Comparison of ENCODE assay signal across 8 cellular contexts in the genomic region with DNA sequence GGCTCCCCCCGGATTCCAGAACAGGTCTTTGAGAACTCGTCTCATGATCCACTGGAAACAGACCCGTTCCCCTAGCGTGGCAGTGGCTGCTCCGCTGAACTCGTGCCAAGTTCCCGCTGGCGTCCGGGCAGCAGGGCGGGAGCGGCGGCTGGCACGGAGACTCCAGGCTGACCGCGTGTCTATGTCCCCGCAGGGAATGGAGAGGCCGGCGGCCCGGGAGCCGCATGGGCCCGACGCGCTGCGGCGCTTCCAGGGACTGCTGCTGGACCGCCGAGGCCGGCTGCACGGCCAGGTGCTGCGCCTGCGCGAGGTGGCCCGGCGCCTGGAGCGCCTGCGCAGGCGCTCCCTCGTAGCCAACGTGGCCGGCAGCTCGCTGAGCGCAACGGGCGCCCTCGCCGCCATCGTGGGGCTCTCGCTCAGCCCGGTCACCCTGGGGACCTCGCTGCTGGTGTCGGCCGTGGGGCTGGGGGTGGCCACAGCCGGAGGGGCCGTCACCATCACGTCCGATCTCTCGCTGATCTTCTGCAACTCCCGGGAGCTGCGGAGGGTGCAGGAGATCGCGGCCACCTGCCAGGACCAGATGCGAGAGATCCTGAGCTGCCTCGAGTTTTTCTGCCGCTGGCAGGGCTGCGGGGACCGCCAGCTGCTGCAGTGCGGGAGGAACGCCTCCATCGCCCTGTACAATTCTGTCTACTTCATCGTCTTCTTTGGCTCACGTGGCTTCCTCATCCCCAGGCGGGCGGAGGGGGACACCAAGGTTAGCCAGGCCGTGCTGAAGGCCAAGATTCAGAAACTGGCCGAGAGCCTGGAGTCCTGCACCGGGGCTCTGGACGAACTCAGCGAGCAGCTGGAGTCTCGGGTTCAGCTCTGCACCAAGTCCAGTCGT. TPM values are rescaled to one million over a fixed set of nuclear protein-coding genes. Genes with fewer than 3 reads are reported as not detected.
A peak's percentile ranks its signal among the peaks of the same experiment; 100 is the strongest.
DNase-seq lines count a peak whose midpoint lies in the region; ATAC-seq and TF ChIP-seq lines count a peak whose summit lies in the region.

No MANE protein-coding gene starts in this region.

- H3K9me3 ChIP-seq in SK-N-MC (ENCODE audit: low read depth, low read length): no peaks in the 10 kb centered on the region
- no peaks in the 10 kb centered on the region for H3K9me3 ChIP-seq in thyroid gland

- H3K4me3 Mint-ChIP-seq in activated naive CD8-positive, alpha-beta T cell: peak overlapping the region; percentile 84
- H3K4me3 Mint-ChIP-seq in glutamatergic neuron (ENCODE audit: unreplicated experiment) (peak overlapping the region; percentile 89), osteocyte (ENCODE audit: unreplicated experiment) (peak overlapping the region; percentile 72)

- H3K27ac ChIP-seq in SK-N-MC (peak overlapping the region; percentile 88), thyroid gland (peak overlapping the region; percentile 84 to 96 (median 94))

- 3 to 7% methylated on average over 14 to 20 of the region's 80 CpGs for WGBS in thyroid gland, 2 donors

- DNase-seq in Daoy (ENCODE audit: low read depth) (peak; percentile 91), HuH-7 (ENCODE audit: low spot score) (peak; percentile 93), SK-N-MC (ENCODE audit: low read depth, low spot score) (no peak), glutamatergic neuron (peak; percentile 84), osteocyte (ENCODE audit: extremely low spot score, unreplicated experiment) (peak; percentile 90), thyroid gland (peak; percentile 82 to 88)

- TF ChIP-seq CTCF in glutamatergic neuron (IDR thresholded peaks at IDR 0.05; ENCODE audit: partially characterized antibody, unreplicated experiment) (no peak), osteocyte (IDR thresholded peaks at IDR 0.05) (no peak), thyroid gland (IDR thresholded peaks at IDR 0.05) (peak in 3 of 6 experiments; percentile 19 to 49 (median 44))

- intact Hi-C loops in thyroid gland (cut with DNase I): loop anchor here (10.0 kb wide), 2 partner anchors 98 to 128 kb away; no protein-coding TSS in a partner anchor

- no peaks in the 10 kb centered on the region for H3K9me3 Mint-ChIP-seq in activated naive CD8-positive, alpha-beta T cell (ENCODE audit: low read depth)
- H3K9me3 Mint-ChIP-seq in glutamatergic neuron (ENCODE audit: unreplicated experiment) (peaks cover 1% of the 10 kb centered on the region), osteocyte (ENCODE audit: unreplicated experiment) (no peaks in the 10 kb centered on the region)

- no peaks in the 10 kb centered on the region for H3K27me3 ChIP-seq in thyroid gland

- H3K27ac Mint-ChIP-seq in activated naive CD8-positive, alpha-beta T cell: peak overlapping the region; percentile 95
- H3K27ac Mint-ChIP-seq in glutamatergic neuron (ENCODE audit: unreplicated experiment) (peak overlapping the region; percentile 88), osteocyte (ENCODE audit: unreplicated experiment) (peak overlapping the region; percentile 99)

- no peaks in the 10 kb centered on the region for H3K36me3 ChIP-seq in SK-N-MC (ENCODE audit: insufficient read depth, low read length)
- H3K36me3 ChIP-seq in thyroid gland: no peaks in the 10 kb centered on the region

- H3K4me1 ChIP-seq in thyroid gland: peaks cover 11 to 28% of the 10 kb centered on the region in 2 donors

- H3K4me3 ChIP-seq in SK-N-MC (peak overlapping the region; percentile 96), thyroid gland (replicated peaks in 1 of 3) (peak overlapping the region; percentile 30 to 63 (median 58))

- H3K36me3 Mint-ChIP-seq in activated naive CD8-positive, alpha-beta T cell: no peaks in the 10 kb centered on the region
- H3K36me3 Mint-ChIP-seq in glutamatergic neuron (ENCODE audit: unreplicated experiment) (peaks cover 5% of the 10 kb centered on the region), osteocyte (ENCODE audit: unreplicated experiment) (no peaks in the 10 kb centered on the region)

- TF ChIP-seq POLR2A in thyroid gland (IDR thresholded peaks at IDR 0.05): peak; percentile 21 to 93

- ATAC-seq in GM21528 (IDR thresholded peaks at IDR 0.05; ENCODE audit: low FRiP score, unreplicated experiment): peak; percentile 70

- peak overlapping the region; percentile 87 for H3K9ac ChIP-seq in SK-N-MC (ENCODE audit: insufficient read length)

- H3K27me3 Mint-ChIP-seq in activated naive CD8-positive, alpha-beta T cell: no peaks in the 10 kb centered on the region
- H3K27me3 Mint-ChIP-seq in glutamatergic neuron (ENCODE audit: unreplicated experiment) (peaks cover 5% of the 10 kb centered on the region), osteocyte (ENCODE audit: unreplicated experiment) (no peaks in the 10 kb centered on the region)

- H3K4me1 Mint-ChIP-seq in activated naive CD8-positive, alpha-beta T cell (ENCODE audit: low read depth): peaks cover 26% of the 10 kb centered on the region
- H3K4me1 Mint-ChIP-seq in glutamatergic neuron (ENCODE audit: low read depth, unreplicated experiment) (peaks cover 6% of the 10 kb centered on the region), osteocyte (ENCODE audit: unreplicated experiment) (peaks cover 55% of the 10 kb centered on the region)

RNA-seq across cellular contexts. Expression of gene APOLD1, which starts 1.5 kb away (rescaled TPM):
- 8.4 and 10.2 TPM in 2 replicates for total RNA-seq in Daoy (2014; rRNA removed; shearing (Covaris generic))
- 0.86 TPM for total RNA-seq in glutamatergic neuron (ENCODE audit: unreplicated experiment)
- total RNA-seq in osteocyte: 10.5 and 11.1 TPM in 2 replicates
- total RNA-seq in thyroid gland: 10 to 100 TPM; 34.1 to 72.7 (median 49.5) TPM

RNA-seq across cellular contexts. Expression of gene DDX47, which starts 26.2 kb away (rescaled TPM):
- total RNA-seq in Daoy (2014; rRNA removed; shearing (Covaris generic)): 229 and 269 TPM in 2 replicates
- 31.0 TPM for total RNA-seq in glutamatergic neuron (ENCODE audit: unreplicated experiment)
- total RNA-seq in osteocyte: 47.3 and 48.0 TPM in 2 replicates
- total RNA-seq in thyroid gland: 10 to 100 TPM; 75.5 to 94.2 (median 81.8) TPM
